Comparison of ENCODE assay signal across 15 cellular contexts in genomic region chr16:12470311-12471229, GRCh38.
DNase-seq lines count a peak whose midpoint lies in the region; TF ChIP-seq lines count a peak whose summit lies in the region.
"Had no signal": no experiment of that assay in that cellular context is flagged by ENCODE, and none has a peak within 500 bp of the region (broad histone marks: within the 10 kb centered on the region; RNA-seq: fewer than 3 reads in every experiment).

No MANE protein-coding gene starts in this region.

- DNase-seq in A172 (ENCODE audit: low spot score) (peak; percentile 18), NCI-H146 treated with DMSO at 0.1 percent for 48 hours (lab: John Stamatoyannopoulos, UW; ENCODE audit: unreplicated experiment) (peak; percentile 67), choroid plexus epithelial cell (ENCODE audit: low read depth) (peak; percentile 39), medulla oblongata (ENCODE audit: extremely low spot score) (peak; percentile 37), GM13977 (ENCODE audit: low spot score) (no peak), NCI-H1930 (lab: John Stamatoyannopoulos, UW) (no peak), GM03348 (ENCODE audit: low spot score) (no peak), BE2C (no peak)
- DNase-seq: activated CD8-positive, alpha-beta memory T cell treated with anti-CD3 and anti-CD28 coated beads, Interleukin-2, amount 50 U/mL, for 48 hours; CD8-positive, alpha-beta memory T cell; hippocampal formation; KG1; NCI-H2171; SW 1271 had no signal

- TF ChIP-seq CTCF in choroid plexus epithelial cell (conservative IDR thresholded peaks at IDR 0.05; ENCODE audit: low read depth, low read length) (no peak), GM13977 (IDR thresholded peaks at IDR 0.05; ENCODE audit: extremely low read depth, insufficient read depth, missing control alignments) (no peak), BE2C (IDR thresholded peaks at IDR 0.05; ENCODE audit: low read depth, low read length) (no peak)

- in situ Hi-C loops in GM13977 (cut with MboI; ENCODE audit: low pct_unique_long_range_greater_than_20kb, low sequenced_read_pairs, unreplicated experiment), result loop anchor here (25.0 kb wide), 1 partner anchor 342 kb away; the partner anchor contains the start of gene CPPED1

- H3K4me3 ChIP-seq in choroid plexus epithelial cell (ENCODE audit: low read depth, low read length) (no peak overlapping the region), BE2C (ENCODE audit: low read depth, low read length) (no peak overlapping the region)

- no peaks in the 10 kb centered on the region for H3K36me3 ChIP-seq in BE2C
- H3K36me3 ChIP-seq: esophagus muscularis mucosa had no signal

- H3K4me1 ChIP-seq in BE2C, result no peaks in the 10 kb centered on the region

- no peaks in the 10 kb centered on the region for H3K9me3 ChIP-seq in BE2C
- H3K9me3 ChIP-seq: esophagus muscularis mucosa had no signal

- H3K27me3 ChIP-seq in BE2C, result no peaks in the 10 kb centered on the region
- H3K27me3 ChIP-seq: esophagus muscularis mucosa had no signal

Comparison
In these comparisons a context has a peak if more than half of its experiments do, and no peak if none do; other contexts are left out.
1. DNase-seq: peak in A172 (single experiment), NCI-H146 treated with DMSO at 0.1 percent for 48 hours (single experiment), choroid plexus epithelial cell (single experiment) and medulla oblongata (single experiment); none in GM13977 (single experiment), NCI-H1930 (0 of 2), GM03348 (single experiment) and BE2C (single experiment).